ENCODE assay signal across 23 cellular contexts in genomic region chr17:32297860-32298259, GRCh38.
"Had no signal": no experiment of that assay in that cellular context is flagged by ENCODE, and none has a peak within 500 bp of the region (broad histone marks: within the 10 kb centered on the region; RNA-seq: fewer than 3 reads in every experiment).

No MANE protein-coding gene starts in this region.

- ATAC-seq: activated naive CD4-positive, alpha-beta T cell treated with anti-CD3 and anti-CD28 coated beads, Interleukin-2, amount 50 U/mL, for 72 hours; activated T-cell treated with anti-CD3 and anti-CD28 coated beads, Interleukin-2, amount 50 U/mL, for 4 hours; Right ventricle myocardium inferior; T-cell had no signal

- H3K36me3 ChIP-seq: MG63 had no signal

- DNase-seq: activated CD4-positive, alpha-beta T cell treated with anti-CD3 and anti-CD28 coated beads for 4 hours; activated CD4-positive, alpha-beta T cell treated with anti-CD3 and anti-CD28 coated beads, Interleukin-2, amount 50 U/mL, for 4 hours; activated effector memory CD4-positive, alpha-beta T cell treated with anti-CD3 and anti-CD28 coated beads, Interleukin-2, amount 50 U/mL, for 16 hours; activated naive CD4-positive, alpha-beta T cell treated with Interleukin-2 at 50 U/mL for 16 hours; activated naive CD8-positive, alpha-beta T cell treated with anti-CD3 and anti-CD28 coated beads, Interleukin-2, amount 50 U/mL, for 24 hours; activated T-cell treated with anti-CD3 and anti-CD28 coated beads, Interleukin-2, amount 50 U/mL, for 4 hours; amniotic stem cell; MG63; NCI-H1092 treated with DMSO at 0.1 percent for 48 hours; NCI-H1417 treated with DMSO at 0.1 percent for 48 hours; NCI-H2029 treated with DMSO at 0.1 percent for 48 hours; NCI-H526; NCI-H774; NK-92 treated with Interleukin-12 subunit alpha and Interleukin-12 subunit beta, amount 100 ng/mL, for 24 hours; RPMI8226; T-cell; T-helper 2 cell; T1000 had no signal

- H3K9me3 ChIP-seq: MG63 had no signal

- H3K27ac ChIP-seq: SK-N-MC had no signal

- FAIRE-seq: astrocyte, TTC549 had no signal

- H3K4me3 ChIP-seq: MG63, SK-N-MC had no signal

- H3K27me3 ChIP-seq: MG63 had no signal
